In genomic region chrX:118528089-118528753, GRCh38 we compare ENCODE assay signal across 1 cellular context.
A peak's percentile ranks its signal among the peaks of the same experiment; 100 is the strongest.
TF ChIP-seq lines count a peak whose summit lies in the region.

No MANE protein-coding gene starts in this region.

TF ChIP-seq in GM12878, 131 proteins besides CTCF, POLR2A, EP300 and RAD21 (continued from another document):
- TF ChIP-seq USF1 (IDR thresholded peaks at IDR 0.05; ENCODE audit: borderline replicate concordance, extremely low read length, insufficient read depth, low read depth, low read length) (no peak), CBX3 (IDR thresholded peaks at IDR 0.05; ENCODE audit: borderline replicate concordance, low read depth) (no peak), HDAC2 (IDR thresholded peaks at IDR 0.05) (no peak), IKZF2 (IDR thresholded peaks at IDR 0.05) (0 out of 4 replicates have a peak, but pooled peaks of 1 of the 2 experiments have one; percentile 14), EZH2 (IDR thresholded peaks at IDR 0.05; ENCODE audit: borderline replicate concordance, control insufficient read depth, low read depth, low read length) (no peak), IRF4 (IDR thresholded peaks at IDR 0.05; ENCODE audit: low read depth, low read length) (no peak), STAT1 (conservative IDR thresholded peaks at IDR 0.05) (no peak), CBFB (IDR thresholded peaks at IDR 0.05; ENCODE audit: low read depth) (0 out of 2 replicates have a peak, but pooled peaks have one; percentile 43), ZBTB40 (IDR thresholded peaks at IDR 0.05; ENCODE audit: borderline replicate concordance) (peak; percentile 50; the same call in 1 of the 2 replicates), SMAD5 (IDR thresholded peaks at IDR 0.05; ENCODE audit: low read depth) (no peak), GATAD2B (conservative IDR thresholded peaks at IDR 0.05; ENCODE audit: low read depth) (no peak), GABPA (IDR thresholded peaks at IDR 0.05; ENCODE audit: low read depth) (peak; percentile 59; the same call in 1 of the 2 replicates), BCL3 (IDR thresholded peaks at IDR 0.05; ENCODE audit: borderline replicate concordance, insufficient read depth, low read depth, low read length, poor library complexity, severe bottlenecking) (no peak), EED (IDR thresholded peaks at IDR 0.05; ENCODE audit: low read depth) (peak; percentile 50), SUPT20H (IDR thresholded peaks at IDR 0.05; ENCODE audit: borderline replicate concordance, control insufficient read depth, low read depth, low read length) (no peak), ZNF217 (IDR thresholded peaks at IDR 0.05) (no peak), PRDM15 (CRISPR knock-in tag; IDR thresholded peaks at IDR 0.05) (no peak), ELK1 (IDR thresholded peaks at IDR 0.05; ENCODE audit: low read depth, low read length) (no peak)
TF ChIP-seq in GM12878: peak in this region for 10.
